1 cellular context compared by ENCODE assay signal in the genomic region with DNA sequence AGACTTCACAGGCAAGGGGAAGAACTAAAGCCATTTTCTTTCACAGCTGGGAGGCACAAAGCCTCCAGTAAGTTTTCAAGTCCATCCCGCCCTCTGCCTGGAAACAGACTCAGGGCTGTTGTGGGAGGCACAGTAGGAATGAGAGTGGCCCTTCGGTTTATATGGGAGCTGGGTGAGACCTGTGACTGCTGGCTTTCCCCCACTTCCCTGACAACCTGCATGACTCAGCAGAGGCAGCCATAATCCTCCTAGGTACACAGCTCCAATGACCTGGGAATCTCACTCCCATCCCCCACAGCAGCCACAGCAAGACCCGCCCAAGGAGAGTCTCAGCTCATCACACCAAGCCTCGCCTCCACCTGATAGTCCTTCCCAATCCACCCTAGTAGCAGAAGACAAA.
TF ChIP-seq lines count a peak whose summit lies in the region.

No MANE protein-coding gene starts in this region.

TF ChIP-seq in GM23338, 12 proteins besides CTCF, POLR2A, EP300 and RAD21 (continued from another document):
- TF ChIP-seq POLR2AphosphoS5 (IDR thresholded peaks at IDR 0.05; ENCODE audit: low read depth) (no peak), STAT1 (IDR thresholded peaks at IDR 0.05; ENCODE audit: unreplicated experiment) (no peak)
